Comparison of ENCODE assay signal across 1 cellular context in the genomic region with DNA sequence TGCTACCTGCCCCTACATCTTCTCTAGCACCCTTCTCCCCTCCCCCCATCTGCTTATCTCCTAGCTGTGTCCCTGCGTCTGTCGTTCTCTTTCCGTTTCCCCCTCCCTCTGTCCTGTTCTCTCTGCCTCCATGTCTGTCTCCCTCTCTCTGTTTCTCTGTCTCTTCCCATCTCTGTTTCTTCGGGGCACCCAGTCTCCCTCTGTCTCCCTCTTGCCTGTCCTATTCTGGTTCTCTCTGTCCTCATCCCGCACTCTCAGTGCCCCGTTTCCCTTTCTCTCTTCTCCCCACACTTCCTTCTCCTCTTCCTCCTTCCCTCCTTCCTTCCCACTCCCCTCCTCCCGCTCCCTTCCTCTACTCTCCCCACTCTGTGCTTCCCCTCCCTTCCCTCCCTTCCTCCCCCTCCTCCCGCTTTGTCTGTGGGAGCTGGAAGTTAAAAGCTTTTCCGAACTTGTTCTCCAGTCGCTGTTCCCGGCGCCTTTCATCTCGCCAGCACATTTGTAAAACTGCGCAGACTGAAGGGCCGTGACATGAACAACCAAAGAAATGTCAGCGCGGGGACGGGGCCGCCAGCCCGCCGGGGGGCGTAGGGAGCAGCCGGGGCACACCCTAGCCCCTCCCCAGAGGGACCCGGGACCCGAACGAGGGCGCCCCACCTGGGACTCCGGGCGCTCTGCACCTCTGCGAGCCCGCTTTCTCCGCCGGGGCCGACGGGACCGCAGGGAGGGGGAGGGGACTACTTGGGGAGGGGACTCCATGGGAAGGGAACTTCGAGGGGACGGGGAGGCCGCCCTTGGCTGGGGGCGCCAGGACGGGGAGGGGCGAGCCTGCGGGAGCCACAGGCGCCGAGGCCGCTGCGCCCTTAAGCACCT.
A peak's percentile ranks its signal among the peaks of the same experiment; 100 is the strongest.
TF ChIP-seq lines count a peak whose summit lies in the region.

No MANE protein-coding gene starts in this region.

TF ChIP-seq in HEK293, 187 proteins besides CTCF, POLR2A, EP300 and RAD21 (continued from another document):
- TF ChIP-seq, protein P1, sequence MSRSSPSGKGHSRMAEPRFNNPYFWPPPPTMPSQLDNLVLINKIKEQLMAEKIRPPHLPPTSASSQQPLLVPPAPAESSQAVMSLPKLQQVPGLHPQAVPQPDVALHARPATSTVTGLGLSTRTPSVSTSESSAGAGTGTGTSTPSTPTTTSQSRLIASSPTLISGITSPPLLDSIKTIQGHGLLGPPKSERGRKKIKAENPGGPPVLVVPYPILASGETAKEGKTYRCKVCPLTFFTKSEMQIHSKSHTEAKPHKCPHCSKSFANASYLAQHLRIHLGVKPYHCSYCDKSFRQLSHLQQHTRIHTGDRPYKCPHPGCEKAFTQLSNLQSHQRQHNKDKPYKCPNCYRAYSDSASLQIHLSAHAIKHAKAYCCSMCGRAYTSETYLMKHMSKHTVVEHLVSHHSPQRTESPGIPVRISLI (tag by site-specific recombination; IDR thresholded peaks at IDR 0.05) = no peak
- TF ChIP-seq ZNF623 (tag by site-specific recombination; IDR thresholded peaks at IDR 0.05) (no peak), GLIS1 (tag by site-specific recombination; IDR thresholded peaks at IDR 0.05) (0 out of 2 replicates have a peak, but pooled peaks have one; percentile 20), ZNF561 (tag by site-specific recombination; IDR thresholded peaks at IDR 0.05; ENCODE audit: borderline replicate concordance) (0 out of 2 replicates have a peak, but pooled peaks have one; percentile 36), ZNF202 (tag by site-specific recombination; IDR thresholded peaks at IDR 0.05; ENCODE audit: borderline replicate concordance) (no peak)
- TF ChIP-seq, protein P2, sequence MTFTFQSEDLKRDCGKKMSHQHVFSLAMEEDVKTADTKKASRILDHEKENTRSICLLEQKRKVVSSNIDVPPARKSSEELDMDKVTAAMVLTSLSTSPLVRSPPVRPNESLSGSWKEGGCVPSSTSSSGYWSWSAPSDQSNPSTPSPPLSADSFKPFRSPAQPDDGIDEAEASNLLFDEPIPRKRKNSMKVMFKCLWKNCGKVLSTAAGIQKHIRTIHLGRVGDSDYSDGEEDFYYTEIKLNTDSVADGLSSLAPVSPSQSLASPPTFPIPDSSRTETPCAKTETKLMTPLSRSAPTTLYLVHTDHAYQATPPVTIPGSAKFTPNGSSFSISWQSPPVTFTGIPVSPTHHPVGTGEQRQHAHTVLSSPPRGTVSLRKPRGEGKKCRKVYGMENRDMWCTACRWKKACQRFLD (tag by site-specific recombination; IDR thresholded peaks at IDR 0.05) = no peak
